11 cellular contexts compared by ENCODE assay signal in genomic region chr19:5354403-5354802, GRCh38. TPM values are rescaled to one million over a fixed set of nuclear protein-coding genes. Genes with fewer than 3 reads are reported as not detected.
DNase-seq lines count a peak whose midpoint lies in the region; ATAC-seq, FAIRE-seq and TF ChIP-seq lines count a peak whose summit lies in the region.
"Had no signal": no experiment of that assay in that cellular context is flagged by ENCODE, and none has a peak within 500 bp of the region (broad histone marks: within the 10 kb centered on the region; RNA-seq: fewer than 3 reads in every experiment).

No MANE protein-coding gene starts in this region.

- POLR2A ChIA-PET in WTC11 (lab: Charles Lee): no interaction called here

- H3K9me3 Mint-ChIP-seq in GM23338 (no peaks in the 10 kb centered on the region; the same call in 2 of the 3 replicates), WTC11 (no peaks in the 10 kb centered on the region)
- no peaks in the 10 kb centered on the region for H3K9me3 Mint-ChIP-seq in activated T-helper 1 cell treated with anti-CD3 and anti-CD28 coated beads, Interleukin-12 subunit alpha, Interleukin-12 subunit beta, Interleukin-2, Interleukin-4 antibody, amounts not matched to agents 30 ng/mL and 10 ng/mL and 1 ng/mL, durations not matched to agents 14 hours and 24 hours and 36 hours

- H3K27me3 ChIP-seq in GM23338 (ENCODE audit: insufficient read depth) (no peaks in the 10 kb centered on the region), kidney epithelial cell (ENCODE audit: control insufficient read depth, insufficient read depth, low read length) (peaks cover 8% of the 10 kb centered on the region)

- H3K4me2 ChIP-seq in GM23338: no peak overlapping the region

- H3K36me3 Mint-ChIP-seq in GM23338 (ENCODE audit: low read depth): no peaks in the 10 kb centered on the region
- no peaks in the 10 kb centered on the region for H3K36me3 Mint-ChIP-seq in WTC11
- no peaks in the 10 kb centered on the region for H3K36me3 Mint-ChIP-seq in activated T-helper 1 cell treated with anti-CD3 and anti-CD28 coated beads, Interleukin-12 subunit alpha, Interleukin-12 subunit beta, Interleukin-2, Interleukin-4 antibody, amounts not matched to agents 30 ng/mL and 10 ng/mL and 1 ng/mL, durations not matched to agents 14 hours and 24 hours and 36 hours (ENCODE audit: low read depth)

- peak; percentile 72 for ATAC-seq in GM23338
- peak; percentile 66 for ATAC-seq in WTC11
- ATAC-seq in HG02588 (IDR thresholded peaks at IDR 0.05; ENCODE audit: unreplicated experiment): no peak
- ATAC-seq in left colon: no peak

- H3K27ac ChIP-seq in GM23338 (ENCODE audit: low read depth): no peak overlapping the region
- H3K27ac ChIP-seq: coronary artery, parathyroid adenoma had no signal

- no peak for FAIRE-seq in D721Med (lab: Jason Lieb, UNC)

- H3F3A ChIP-seq in GM23338 (replicated peaks; ENCODE audit: low read depth): no peaks in the 10 kb centered on the region

- peaks cover 4% of the 10 kb centered on the region; the same call in 1 of the 2 replicates for H3K4me1 ChIP-seq in GM23338 (ENCODE audit: insufficient read depth)
- H3K4me1 ChIP-seq: parathyroid adenoma had no signal

- no peaks in the 10 kb centered on the region for H3K9me2 ChIP-seq in GM23338 (ENCODE audit: insufficient read depth)

- H3K27ac Mint-ChIP-seq in GM23338: no peak overlapping the region
- no peak overlapping the region for H3K27ac Mint-ChIP-seq in WTC11
- H3K27ac Mint-ChIP-seq in activated T-helper 1 cell treated with anti-CD3 and anti-CD28 coated beads, Interleukin-12 subunit alpha, Interleukin-12 subunit beta, Interleukin-2, Interleukin-4 antibody, amounts not matched to agents 30 ng/mL and 10 ng/mL and 1 ng/mL, durations not matched to agents 14 hours and 24 hours and 36 hours: no peak overlapping the region

- TF ChIP-seq CTCF in D721Med (IDR thresholded peaks at IDR 0.05; ENCODE audit: insufficient read depth, missing control alignments) (peak; percentile 41), GM23338 (conservative IDR thresholded peaks at IDR 0.05; ENCODE audit: low read depth in 2 of 2) (peak; percentile 53 to 79), WTC11 (IDR thresholded peaks at IDR 0.05) (peak; percentile 13; the same call in 1 of the 2 replicates), kidney epithelial cell (IDR thresholded peaks at IDR 0.05; ENCODE audit: insufficient read depth, low read length, poor library complexity, severe bottlenecking) (peak; percentile 27)

- no peaks in the 10 kb centered on the region; the same call in 1 of the 2 replicates for H4K20me1 ChIP-seq in GM23338 (replicated peaks; ENCODE audit: insufficient read depth)

- intact Hi-C loops in activated T-helper 1 cell treated with anti-CD3 and anti-CD28 coated beads, Interleukin-12 subunit alpha, Interleukin-12 subunit beta, Interleukin-2, Interleukin-4 antibody, amounts not matched to agents 30 ng/mL and 10 ng/mL and 1 ng/mL, durations not matched to agents 14 hours and 24 hours and 36 hours (cut with micrococcal nuclease): no loop called here
- intact Hi-C loops in left colon (cut with DNase I, micrococcal nuclease): no loop called here

- no peak for DNase-seq in D721Med (ENCODE audit: insufficient read length, low spot score)
- peak; percentile 71 for DNase-seq in GM23338 (ENCODE audit: low spot score)
- DNase-seq in WTC11 (ENCODE audit: low spot score): peak; percentile 69
- no peak for DNase-seq in kidney epithelial cell (ENCODE audit: low read depth)
- DNase-seq in NCI-H2029 (lab: John Stamatoyannopoulos, UW): no peak
- DNase-seq in activated T-helper 1 cell treated with anti-CD3 and anti-CD28 coated beads, Interleukin-12 subunit alpha, Interleukin-12 subunit beta, Interleukin-2, Interleukin-4 antibody, amounts not matched to agents 30 ng/mL and 10 ng/mL and 1 ng/mL, durations not matched to agents 14 hours and 24 hours and 36 hours (ENCODE audit: low spot score): no peak
- DNase-seq in left colon: no peak
- DNase-seq: SIG-M5 had no signal

- H3K36me3 ChIP-seq in GM23338 (ENCODE audit: insufficient read depth): no peaks in the 10 kb centered on the region
- H3K36me3 ChIP-seq in kidney epithelial cell (ENCODE audit: control insufficient read depth, insufficient read depth, low read length): no peaks in the 10 kb centered on the region

- H2AFZ ChIP-seq in GM23338: no peak overlapping the region
- H2AFZ ChIP-seq: parathyroid adenoma had no signal

- no peak overlapping the region for H3K4me3 Mint-ChIP-seq in GM23338
- H3K4me3 Mint-ChIP-seq in WTC11: no peak overlapping the region
- no peak overlapping the region for H3K4me3 Mint-ChIP-seq in activated T-helper 1 cell treated with anti-CD3 and anti-CD28 coated beads, Interleukin-12 subunit alpha, Interleukin-12 subunit beta, Interleukin-2, Interleukin-4 antibody, amounts not matched to agents 30 ng/mL and 10 ng/mL and 1 ng/mL, durations not matched to agents 14 hours and 24 hours and 36 hours

- CTCF ChIA-PET in WTC11 (lab: Charles Lee): no interaction called here

- H3K4me3 ChIP-seq in GM23338: no peak overlapping the region
- H3K4me3 ChIP-seq in kidney epithelial cell (ENCODE audit: low read depth, low read length): no peak overlapping the region
- H3K4me3 ChIP-seq: coronary artery had no signal

- peaks cover 7% of the 10 kb centered on the region; the same call in 2 of the 3 replicates for H3K4me1 Mint-ChIP-seq in GM23338
- H3K4me1 Mint-ChIP-seq in WTC11: peaks cover 16% of the 10 kb centered on the region
- H3K4me1 Mint-ChIP-seq in activated T-helper 1 cell treated with anti-CD3 and anti-CD28 coated beads, Interleukin-12 subunit alpha, Interleukin-12 subunit beta, Interleukin-2, Interleukin-4 antibody, amounts not matched to agents 30 ng/mL and 10 ng/mL and 1 ng/mL, durations not matched to agents 14 hours and 24 hours and 36 hours (ENCODE audit: low read depth): no peaks in the 10 kb centered on the region

- H3K27me3 Mint-ChIP-seq in GM23338 (ENCODE audit: insufficient read depth, low read depth, poor library complexity) (peaks cover 12% of the 10 kb centered on the region), WTC11 (ENCODE audit: low read depth) (peaks cover 34% of the 10 kb centered on the region)
- no peaks in the 10 kb centered on the region for H3K27me3 Mint-ChIP-seq in activated T-helper 1 cell treated with anti-CD3 and anti-CD28 coated beads, Interleukin-12 subunit alpha, Interleukin-12 subunit beta, Interleukin-2, Interleukin-4 antibody, amounts not matched to agents 30 ng/mL and 10 ng/mL and 1 ng/mL, durations not matched to agents 14 hours and 24 hours and 36 hours (ENCODE audit: insufficient read depth)

- H3K79me2 ChIP-seq in GM23338 (replicated peaks; ENCODE audit: insufficient read depth): no peaks in the 10 kb centered on the region
- H3K79me2 ChIP-seq: parathyroid adenoma had no signal

TF ChIP-seq in GM23338, 12 proteins besides CTCF, POLR2A, EP300 and RAD21:
- TF ChIP-seq CREB1 (CRISPR knock-in tag; IDR thresholded peaks at IDR 0.05; ENCODE audit: low read depth): no peak
- TF ChIP-seq STAT1 (IDR thresholded peaks at IDR 0.05; ENCODE audit: unreplicated experiment): no peak
- TF ChIP-seq EZH2phosphoT487 (IDR thresholded peaks at IDR 0.05; ENCODE audit: unreplicated experiment): no peak
- TF ChIP-seq EZH2 (IDR thresholded peaks at IDR 0.05; ENCODE audit: low read depth, unreplicated experiment): no peak
- TF ChIP-seq ZNF114 (CRISPR knock-in tag; IDR thresholded peaks at IDR 0.05): no peak
- TF ChIP-seq, protein P1, sequence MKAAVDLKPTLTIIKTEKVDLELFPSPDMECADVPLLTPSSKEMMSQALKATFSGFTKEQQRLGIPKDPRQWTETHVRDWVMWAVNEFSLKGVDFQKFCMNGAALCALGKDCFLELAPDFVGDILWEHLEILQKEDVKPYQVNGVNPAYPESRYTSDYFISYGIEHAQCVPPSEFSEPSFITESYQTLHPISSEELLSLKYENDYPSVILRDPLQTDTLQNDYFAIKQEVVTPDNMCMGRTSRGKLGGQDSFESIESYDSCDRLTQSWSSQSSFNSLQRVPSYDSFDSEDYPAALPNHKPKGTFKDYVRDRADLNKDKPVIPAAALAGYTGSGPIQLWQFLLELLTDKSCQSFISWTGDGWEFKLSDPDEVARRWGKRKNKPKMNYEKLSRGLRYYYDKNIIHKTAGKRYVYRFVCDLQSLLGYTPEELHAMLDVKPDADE (IDR thresholded peaks at IDR 0.05): no peak
- TF ChIP-seq NANOG (IDR thresholded peaks at IDR 0.05; ENCODE audit: borderline replicate concordance): no peak

TF ChIP-seq in WTC11, 78 proteins besides CTCF, POLR2A, EP300 and RAD21 (continues in another document):
- TF ChIP-seq IRF2 (CRISPR knock-in tag; IDR thresholded peaks at IDR 0.05; ENCODE audit: borderline replicate concordance, low read depth) (no peak), CDX4 (CRISPR knock-in tag; IDR thresholded peaks at IDR 0.05; ENCODE audit: borderline replicate concordance) (no peak), GTF2I (CRISPR knock-in tag; conservative IDR thresholded peaks at IDR 0.05) (peak; percentile 99), SOX15 (CRISPR knock-in tag; IDR thresholded peaks at IDR 0.05) (no peak), ZNF671 (CRISPR knock-in tag; IDR thresholded peaks at IDR 0.05) (no peak), SP1 (CRISPR knock-in tag; conservative IDR thresholded peaks at IDR 0.05) (no peak), FOXP1 (CRISPR knock-in tag; IDR thresholded peaks at IDR 0.05; ENCODE audit: borderline replicate concordance) (0 out of 2 replicates have a peak, but pooled peaks have one; percentile 24), CREB1 (CRISPR knock-in tag; IDR thresholded peaks at IDR 0.05) (no peak), RELA (CRISPR knock-in tag; IDR thresholded peaks at IDR 0.05; ENCODE audit: borderline replicate concordance) (no peak), MYBL2 (CRISPR knock-in tag; IDR thresholded peaks at IDR 0.05) (no peak)
- TF ChIP-seq, protein P2, sequence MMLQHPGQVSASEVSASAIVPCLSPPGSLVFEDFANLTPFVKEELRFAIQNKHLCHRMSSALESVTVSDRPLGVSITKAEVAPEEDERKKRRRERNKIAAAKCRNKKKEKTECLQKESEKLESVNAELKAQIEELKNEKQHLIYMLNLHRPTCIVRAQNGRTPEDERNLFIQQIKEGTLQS (CRISPR knock-in tag; conservative IDR thresholded peaks at IDR 0.05): no peak

RNA-seq across cellular contexts. Expression of gene PTPRS, which starts 13.8 kb away (rescaled TPM):
- 225 and 290 TPM in 2 replicates for total RNA-seq in GM23338 (2014; rRNA removed; shearing (Covaris generic))
- polyA plus RNA-seq in GM23338 (2016; fragmentation: Nextera tagmentation; extraction: Ambion mirVana): 20.6 and 20.7 TPM in 2 replicates
- total RNA-seq in WTC11 (2021): 201 to 253 TPM (median 244 TPM) in 3 replicates
- total RNA-seq in kidney epithelial cell: 52.6 and 58.2 TPM in 2 replicates
- total RNA-seq in activated T-helper 1 cell treated with anti-CD3 and anti-CD28 coated beads, Interleukin-12 subunit alpha, Interleukin-12 subunit beta, Interleukin-2, Interleukin-4 antibody, amounts not matched to agents 30 ng/mL and 10 ng/mL and 1 ng/mL, durations not matched to agents 14 hours and 24 hours and 36 hours: 0.21 TPM in 1 of 2 replicates, not detected in the other
- total RNA-seq in left colon: 10 to 100 TPM; 11.8 to 27.6 TPM

Comparison
In these comparisons a context has a peak if more than half of its experiments do, and no peak if none do; other contexts are left out.
1. DNase-seq: peak in GM23338 (single experiment) and WTC11 (single experiment); none in D721Med (single experiment), kidney epithelial cell (single experiment), NCI-H2029 (single experiment), activated T-helper 1 cell treated with anti-CD3 and anti-CD28 coated beads, Interleukin-12 subunit alpha, Interleukin-12 subunit beta, Interleukin-2, Interleukin-4 antibody, amounts not matched to agents 30 ng/mL and 10 ng/mL and 1 ng/mL, durations not matched to agents 14 hours and 24 hours and 36 hours (single experiment) and left colon (0 of 2).
2. CTCF ChIP-seq: peak in every context shown above with its lines; median percentile 66 in GM23338; 41 in D721Med; 27 in kidney epithelial cell; 13 in WTC11.
3. ATAC-seq: peak in GM23338 (single experiment) and WTC11 (single experiment); none in HG02588 (single experiment) and left colon (single experiment).
4. RNA of gene PTPRS, which starts 13.8 kb away (total RNA-seq): 225 to 290 TPM in GM23338, 201 to 253 TPM in WTC11, 52.6 to 58.2 TPM in kidney epithelial cell and 11.8 to 27.6 TPM in left colon; 0.21 TPM in activated T-helper 1 cell treated with anti-CD3 and anti-CD28 coated beads, Interleukin-12 subunit alpha, Interleukin-12 subunit beta, Interleukin-2, Interleukin-4 antibody, amounts not matched to agents 30 ng/mL and 10 ng/mL and 1 ng/mL, durations not matched to agents 14 hours and 24 hours and 36 hours; every median in the first group is over 10 times any median in the second.